20 cellular contexts compared by ENCODE assay signal in genomic region chr11:2662024-2662312, GRCh38. TPM values are rescaled to one million over a fixed set of nuclear protein-coding genes. Genes with fewer than 3 reads are reported as not detected.
DNase-seq lines count a peak whose midpoint lies in the region; ATAC-seq, FAIRE-seq and TF ChIP-seq lines count a peak whose summit lies in the region.
"Had no signal": no experiment of that assay in that cellular context is flagged by ENCODE, and none has a peak within 500 bp of the region (broad histone marks: within the 10 kb centered on the region; RNA-seq: fewer than 3 reads in every experiment).

No MANE protein-coding gene starts in this region.

- H3K9me3 Mint-ChIP-seq in chondrocyte (ENCODE audit: low read depth) = peaks cover 21% of the 10 kb centered on the region

- no peak overlapping the region for H2BK5ac ChIP-seq in neuronal stem cell (ENCODE audit: low read length)

- 100% methylated on average over 2 of the region's 5 CpGs for WGBS in HepG2 (ENCODE audit: low lambda C conversion rate)
- WGBS in right lobe of liver (ENCODE audit: insufficient coverage, low coverage, low lambda C conversion rate, missing lambda C conversion rate) = 100% methylated on average over 1 of the region's 5 CpGs
- no CpG with 5 or more reads among the region's 5 CpGs for WGBS in neuronal stem cell (ENCODE audit: extremely low coverage in 2 of 2, insufficient read length in 2 of 2, insufficient replicate concordance in 1 of 2), 2 donors

- DNase-seq in HepG2 (ENCODE audit: low spot score) (no peak), right lobe of liver (no peak), chondrocyte (ENCODE audit: low spot score) (peak; percentile 78), neuronal stem cell (ENCODE audit: low spot score) (no peak), brain microvascular endothelial cell (no peak), superior temporal gyrus (ENCODE audit: extremely low spot score) (no peak), ureter (ENCODE audit: low spot score) (no peak)
- DNase-seq: BE2C, DMS79 treated with DMSO at 0.1 percent for 48 hours, EL, HCEC 1CT, HFFc6 had no signal

- H3K14ac ChIP-seq in neuronal stem cell (ENCODE audit: low read length) = no peak overlapping the region

- in situ Hi-C loops in HepG2 (cut with HindIII; ENCODE audit: extremely low pct_ligation_motif_present, low pct_unique_long_range_greater_than_20kb) = loop anchor here (10.0 kb wide), 1 partner anchor 127 kb away; no protein-coding TSS in a partner anchor
- in situ Hi-C loops in brain microvascular endothelial cell (cut with HindIII; ENCODE audit: low pct_ligation_motif_present, low sequenced_read_pairs) = no loop called here

- H3K27me3 Mint-ChIP-seq in chondrocyte (ENCODE audit: low read depth) = no peaks in the 10 kb centered on the region
- H3K27me3 Mint-ChIP-seq: CD4-positive, alpha-beta memory T cell had no signal

- no peak overlapping the region for H3K4me3 Mint-ChIP-seq in chondrocyte (ENCODE audit: unreplicated experiment)
- H3K4me3 Mint-ChIP-seq: CD4-positive, alpha-beta memory T cell; HFFc6 had no signal

- no peak for TF ChIP-seq RAD21 in HepG2 (CRISPR knock-in tag; IDR thresholded peaks at IDR 0.05)

- H3K18ac ChIP-seq in neuronal stem cell (ENCODE audit: low read length) = no peak overlapping the region

- no peak overlapping the region for H3K27ac ChIP-seq in HepG2 (ENCODE audit: extremely low read length, insufficient read depth, low read length)
- H3K27ac ChIP-seq in right lobe of liver = no peak overlapping the region
- H3K27ac ChIP-seq in neuronal stem cell (replicated peaks; ENCODE audit: low read length) = no peak overlapping the region
- no peak overlapping the region for H3K27ac ChIP-seq in brain microvascular endothelial cell
- H3K27ac ChIP-seq: A549, C4-2B, HL-60 had no signal

- no peak for FAIRE-seq in HepG2 (lab: Jason Lieb, UNC)
- FAIRE-seq: A549, G401.6, GM12891, GM19239, H1 had no signal

- POLR2A ChIA-PET in HepG2 (lab: Yijun Ruan, JAX) = interaction anchor here (1.3 kb wide), 1 partner anchor 33 kb away, joined by 3 read pairs; no protein-coding TSS in a partner anchor

- H2BK12ac ChIP-seq in neuronal stem cell (ENCODE audit: low read length) = no peak overlapping the region

- H3K9me3 ChIP-seq in HepG2 (ENCODE audit: low read length) = peaks cover 4% of the 10 kb centered on the region; the same call in 1 of the 2 replicates
- H3K9me3 ChIP-seq in right lobe of liver = peaks cover 0 to 4% (median 0%) of the 10 kb centered on the region in 4 donors
- peaks cover 20 to 36% of the 10 kb centered on the region in 2 donors for H3K9me3 ChIP-seq in neuronal stem cell (replicated peaks in 1 of 2; ENCODE audit: control insufficient read depth in 2 of 2, insufficient read depth in 1 of 2, low read depth in 1 of 2, low read length in 2 of 2)
- H3K9me3 ChIP-seq: BE2C had no signal

- no peak overlapping the region for H2BK15ac ChIP-seq in neuronal stem cell (ENCODE audit: low read length)

- H3K4me1 Mint-ChIP-seq in chondrocyte (ENCODE audit: low read depth) = peaks cover 10% of the 10 kb centered on the region
- H3K4me1 Mint-ChIP-seq: CD4-positive, alpha-beta memory T cell had no signal

- TF ChIP-seq POLR2A in HepG2 (IDR thresholded peaks at IDR 0.05; ENCODE audit: insufficient read depth in 1 of 2, low read depth in 2 of 2, low read length in 2 of 2) (no peak), right lobe of liver (IDR thresholded peaks at IDR 0.05) (no peak)

- no peak for TF ChIP-seq CTCF in HepG2 (CRISPR knock-in tag; IDR thresholded peaks at IDR 0.05)
- no peak for TF ChIP-seq CTCF in right lobe of liver (IDR thresholded peaks at IDR 0.05)
- no peak for TF ChIP-seq CTCF in chondrocyte (IDR thresholded peaks at IDR 0.05)
- TF ChIP-seq CTCF in brain microvascular endothelial cell (IDR thresholded peaks at IDR 0.05; ENCODE audit: low read depth, low read length, missing control alignments) = no peak

- no peak overlapping the region for H2BK120ac ChIP-seq in neuronal stem cell (ENCODE audit: low read depth, low read length)

- TF ChIP-seq EP300 in HepG2 (IDR thresholded peaks at IDR 0.05; ENCODE audit: low read depth in 2 of 2, low read length in 2 of 2) (no peak), HepG2 (CRISPR knock-in tag; IDR thresholded peaks at IDR 0.05; ENCODE audit: borderline replicate concordance) (no peak)

- H3K79me2 ChIP-seq in HepG2 (ENCODE audit: insufficient read depth, low read length) = peaks cover 23% of the 10 kb centered on the region

- H4K91ac ChIP-seq in neuronal stem cell (ENCODE audit: low read depth, low read length, poor library complexity) = no peak overlapping the region

- no peak overlapping the region for H3K4me2 ChIP-seq in HepG2 (ENCODE audit: low read depth, low read length)
- no peak overlapping the region for H3K4me2 ChIP-seq in neuronal stem cell (ENCODE audit: insufficient read depth, low read length, poor library complexity, severe bottlenecking)
- H3K4me2 ChIP-seq: A549 had no signal

- peaks cover 33% of the 10 kb centered on the region for H3K36me3 Mint-ChIP-seq in chondrocyte (ENCODE audit: low read depth)

- no TSS peak for BruUV-seq in HepG2 (replicated peaks; lab: Mats Ljungman, UMichigan)

- H2AK5ac ChIP-seq in neuronal stem cell (ENCODE audit: low read depth, low read length) = no peak overlapping the region

- H2AFZ ChIP-seq in HepG2 (ENCODE audit: low read length) (no peak overlapping the region), neuronal stem cell (ENCODE audit: low read length) (no peak overlapping the region)

- H3K27me3 ChIP-seq in HepG2 (ENCODE audit: control insufficient read depth in 1 of 2, insufficient read depth in 2 of 2, low read length in 2 of 2) (no peaks in the 10 kb centered on the region), right lobe of liver (no peaks in the 10 kb centered on the region), neuronal stem cell (ENCODE audit: control insufficient read depth in 3 of 3, insufficient read depth in 3 of 3, low read depth in 1 of 3, low read length in 3 of 3) (no peaks in the 10 kb centered on the region), brain microvascular endothelial cell (replicated peaks) (no peaks in the 10 kb centered on the region)
- H3K27me3 ChIP-seq: BE2C had no signal

- peaks cover 55% of the 10 kb centered on the region for H3K4me1 ChIP-seq in HepG2 (ENCODE audit: insufficient read depth, low read length)
- H3K4me1 ChIP-seq in right lobe of liver = no peaks in the 10 kb centered on the region
- no peaks in the 10 kb centered on the region for H3K4me1 ChIP-seq in neuronal stem cell (ENCODE audit: control insufficient read depth in 2 of 2, insufficient read depth in 1 of 2, low read depth in 1 of 2, low read length in 2 of 2)
- H3K4me1 ChIP-seq: A549, BE2C had no signal

- H4K8ac ChIP-seq in neuronal stem cell (ENCODE audit: low read depth, low read length) = no peak overlapping the region

- ATAC-seq in HepG2 = peak; percentile 3; the same call in 2 of the 3 replicates
- ATAC-seq in right lobe of liver = no peak
- ATAC-seq: A549 had no signal

- H4K20me1 ChIP-seq in HepG2 (ENCODE audit: insufficient read depth, low read length) = peaks cover 83% of the 10 kb centered on the region

- no peak overlapping the region for H3K4ac ChIP-seq in neuronal stem cell (ENCODE audit: low read length)

- H3K4me3 ChIP-seq in HepG2 (replicated peaks in 1 of 3; ENCODE audit: insufficient read depth in 1 of 3, low read depth in 2 of 3, low read length in 3 of 3) (no peak overlapping the region), right lobe of liver (no peak overlapping the region), neuronal stem cell (ENCODE audit: low read length in 2 of 2) (no peak overlapping the region), brain microvascular endothelial cell (ENCODE audit: low read depth, low read length) (no peak overlapping the region)
- H3K4me3 ChIP-seq: A549 had no signal

- CTCF ChIA-PET in HepG2 (lab: Yijun Ruan, JAX; ENCODE audit: low intra/inter-chr PET ratio, low total read pairs) = no interaction called here

- peak overlapping the region; percentile 60 for H3K23ac ChIP-seq in neuronal stem cell (ENCODE audit: low read depth, low read length, poor library complexity)

- H3K9ac ChIP-seq in HepG2 (ENCODE audit: insufficient read depth, low read depth, low read length) = no peak overlapping the region
- H3K9ac ChIP-seq in neuronal stem cell (ENCODE audit: low read depth, low read length, poor library complexity) = no peak overlapping the region

- H3K36me3 ChIP-seq in HepG2 (replicated peaks in 1 of 2; ENCODE audit: control insufficient read depth in 1 of 2, insufficient read depth in 2 of 2, low read length in 2 of 2) = peaks cover 14 to 47% of the 10 kb centered on the region in 2 experiments
- no peaks in the 10 kb centered on the region for H3K36me3 ChIP-seq in right lobe of liver
- peaks cover 2 to 4% of the 10 kb centered on the region in 2 donors for H3K36me3 ChIP-seq in neuronal stem cell (replicated peaks in 1 of 2; ENCODE audit: control insufficient read depth in 2 of 2, insufficient read depth in 2 of 2, low read length in 2 of 2)
- no peaks in the 10 kb centered on the region for H3K36me3 ChIP-seq in brain microvascular endothelial cell (replicated peaks)
- H3K36me3 ChIP-seq: BE2C had no signal

- H3K27ac Mint-ChIP-seq in chondrocyte (ENCODE audit: unreplicated experiment) = no peak overlapping the region
- H3K27ac Mint-ChIP-seq: HFFc6 had no signal

- intact Hi-C loops in HepG2 (cut with micrococcal nuclease; ENCODE audit: unreplicated experiment) (no loop called here), right lobe of liver (cut with DNase I) (no loop called here)

- H3K79me1 ChIP-seq in neuronal stem cell (ENCODE audit: low read depth, low read length) = no peaks in the 10 kb centered on the region

RNA-seq across cellular contexts. Expression of gene KCNQ1OT1, which starts 37.8 kb away (rescaled TPM):
- 2.5 and 18.9 TPM in 2 replicates for total RNA-seq in HepG2 (2016; rRNA removed; fragmentation: Illumina TruSeq; extraction: Trizol)
- total RNA-seq in HepG2 (2016; cell fraction: cytosol; rRNA removed; fragmentation: Illumina TruSeq; extraction: Trizol; ENCODE audit: low read depth) = 0.30 and 0.35 TPM in 2 replicates
- total RNA-seq in HepG2 (2016; cell fraction: insoluble cytoplasmic fraction; rRNA removed; fragmentation: Illumina TruSeq; extraction: Trizol) = 2.0 and 16.5 TPM in 2 replicates
- 0.90 and 1.1 TPM in 2 replicates for total RNA-seq in HepG2 (2016; cell fraction: membrane; rRNA removed; fragmentation: Illumina TruSeq; extraction: Trizol)
- total RNA-seq in HepG2 (2016; cell fraction: nucleus; rRNA removed; fragmentation: Illumina TruSeq; extraction: Trizol) = 66.8 and 83.4 TPM in 2 replicates
- 1.3 TPM in 2 replicates for polyA plus RNA-seq in HepG2 (2011; rRNA removed)
- polyA plus RNA-seq in HepG2 (2011; cell fraction: cytosol; rRNA removed) = 0.05 TPM in 2 replicates
- polyA plus RNA-seq in HepG2 (2011; cell fraction: nucleus; rRNA removed) = 11.8 and 14.7 TPM in 2 replicates
- 1.9 and 2.0 TPM in 2 replicates for polyA plus RNA-seq in HepG2 (2012)
- polyA plus RNA-seq in HepG2 (2016; cell fraction: cytosol; fragmentation: Illumina TruSeq; extraction: Trizol; ENCODE audit: low read depth) = 0.01 and 0.02 TPM in 2 replicates
- 0.15 and 0.17 TPM in 2 replicates for polyA plus RNA-seq in HepG2 (2016; cell fraction: insoluble cytoplasmic fraction; fragmentation: Illumina TruSeq; extraction: Trizol; ENCODE audit: low read depth)
- polyA plus RNA-seq in HepG2 (2016; cell fraction: membrane; fragmentation: Illumina TruSeq; extraction: Trizol; ENCODE audit: low read depth) = 0.03 and 0.06 TPM in 2 replicates
- 8.4 and 10.5 TPM in 2 replicates for polyA plus RNA-seq in HepG2 (2016; cell fraction: nucleus; fragmentation: Illumina TruSeq; extraction: Trizol; ENCODE audit: insufficient read depth, low read depth)
- polyA minus RNA-seq in HepG2 (2011; rRNA and poly(A)+ RNA removed; ENCODE audit: low replicate concordance) = 0.05 and 36.1 TPM in 2 replicates
- 0.79 and 0.97 TPM in 2 replicates for polyA minus RNA-seq in HepG2 (2011; cell fraction: cytosol; rRNA and poly(A)+ RNA removed)
- 112 and 125 TPM in 2 replicates for polyA minus RNA-seq in HepG2 (2011; cell fraction: nucleus; rRNA and poly(A)+ RNA removed)
- total RNA-seq in right lobe of liver = 1 to 10 TPM in 2 of 6 experiments, under 1 TPM in 4; 0.37 to 1.7 (median 0.60) TPM
- total RNA-seq in chondrocyte = 2.5 to 8.5 TPM (median 2.7 TPM) in 3 replicates
- 0.08 TPM for polyA plus RNA-seq in neuronal stem cell (2013, experiment 1 of 2)
- 0.11 TPM for polyA plus RNA-seq in neuronal stem cell (2013, experiment 2 of 2)
- 5.0 TPM for total RNA-seq in ureter
